In the genomic region with DNA sequence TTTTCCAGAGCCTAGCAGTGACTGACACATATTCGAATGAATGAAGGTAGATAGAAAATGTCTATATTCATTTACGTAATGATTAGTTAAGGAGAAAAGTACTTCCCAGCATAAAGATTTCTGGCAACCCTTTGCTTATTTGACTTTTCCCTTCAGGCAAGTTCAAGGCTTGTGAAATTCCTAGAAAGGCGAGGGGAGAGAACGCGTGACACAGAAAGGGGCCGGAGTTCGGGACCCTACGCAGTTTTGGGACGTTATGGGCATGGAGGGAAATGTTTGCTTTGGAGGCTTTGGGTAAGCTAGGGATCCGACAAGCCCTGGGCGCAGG, we compare ENCODE assay signal across 8 cellular contexts. TPM values are rescaled to one million over a fixed set of nuclear protein-coding genes. Genes with fewer than 3 reads are reported as not detected.
DNase-seq lines count a peak whose midpoint lies in the region; ATAC-seq and TF ChIP-seq lines count a peak whose summit lies in the region.

No MANE protein-coding gene starts in this region.

- ATAC-seq in psoas muscle (no peak), left lobe of liver (no peak), HG02759 (IDR thresholded peaks at IDR 0.05; ENCODE audit: unreplicated experiment) (no peak)

- H3K9me3 ChIP-seq in ES-I3 (ENCODE audit: control insufficient read depth, insufficient read depth, low read length) (no peaks in the 10 kb centered on the region), SU-DHL-6 (ENCODE audit: insufficient read depth, low read length) (no peaks in the 10 kb centered on the region), fibroblast of lung (ENCODE audit: control insufficient read depth, insufficient read depth, low read depth, low read length) (no peaks in the 10 kb centered on the region), psoas muscle (no peaks in the 10 kb centered on the region)

- H3K79me2 ChIP-seq in SU-DHL-6 (ENCODE audit: insufficient read depth, low read length): peaks cover 39% of the 10 kb centered on the region
- H3K79me2 ChIP-seq in fibroblast of lung (ENCODE audit: control insufficient read depth, insufficient read depth, low read length): peaks cover 38% of the 10 kb centered on the region

- no peak overlapping the region for H3K27ac ChIP-seq in SU-DHL-6 (ENCODE audit: low read depth, low read length)
- no peak overlapping the region for H3K27ac ChIP-seq in fibroblast of lung (ENCODE audit: insufficient read depth, low read length)
- peak overlapping the region; percentile 97 for H3K27ac ChIP-seq in psoas muscle

- H4K20me1 ChIP-seq in SU-DHL-6 (ENCODE audit: low read depth, low read length) (0 out of 2 replicates have a peak, but pooled peaks cover 4% of the 10 kb centered on the region), fibroblast of lung (ENCODE audit: control insufficient read depth, extremely low read depth, insufficient read depth, low read length) (no peaks in the 10 kb centered on the region)

- DNase-seq in fibroblast of lung (ENCODE audit: low read depth in 2 of 2) (peak; percentile 25 to 54), psoas muscle (no peak), lower leg skin (ENCODE audit: low spot score in 2 of 2) (no peak), left lobe of liver (ENCODE audit: low spot score) (no peak), HCEC 1CT (no peak)

- H3K27me3 ChIP-seq in SU-DHL-6 (ENCODE audit: low read length) (no peaks in the 10 kb centered on the region), fibroblast of lung (ENCODE audit: control insufficient read depth, insufficient read depth, low read length) (peaks cover 2% of the 10 kb centered on the region), psoas muscle (ENCODE audit: insufficient read depth in 3 of 3, low read length in 2 of 3) (no peaks in the 10 kb centered on the region)

- TF ChIP-seq CTCF in SU-DHL-6 (IDR thresholded peaks at IDR 0.05; ENCODE audit: insufficient read depth, low read length, poor library complexity, severe bottlenecking): no peak
- no peak for TF ChIP-seq CTCF in fibroblast of lung (conservative IDR thresholded peaks at IDR 0.05 in 1 of 2, IDR thresholded peaks at IDR 0.05 in 1 of 2; ENCODE audit: low read depth in 1 of 2, low read length in 2 of 2)
- no peak for TF ChIP-seq CTCF in psoas muscle (IDR thresholded peaks at IDR 0.05)
- no peak for TF ChIP-seq CTCF in lower leg skin (IDR thresholded peaks at IDR 0.05)

- H3K4me2 ChIP-seq in SU-DHL-6 (ENCODE audit: low read depth, low read length, poor library complexity, severe bottlenecking): peak overlapping the region; percentile 57
- peak overlapping the region; percentile 79 for H3K4me2 ChIP-seq in fibroblast of lung (ENCODE audit: extremely low read depth, insufficient read depth, low read length)

- peak overlapping the region; percentile 73 for H3K4me3 ChIP-seq in SU-DHL-6 (ENCODE audit: insufficient read depth, low read length, poor library complexity, severe bottlenecking)
- peak overlapping the region; percentile 21 to 79 (median 42) for H3K4me3 ChIP-seq in fibroblast of lung (replicated peaks in 1 of 4; ENCODE audit: control extremely low read depth in 1 of 4, insufficient read depth in 1 of 4, low read depth in 3 of 4, low read length in 4 of 4)
- H3K4me3 ChIP-seq in psoas muscle: peak overlapping the region; percentile 93
- H3K4me3 ChIP-seq in lower leg skin (ENCODE audit: low read depth, poor library complexity, severe bottlenecking): no peak overlapping the region

- intact Hi-C loops in psoas muscle (cut with DNase I): no loop called here
- intact Hi-C loops in lower leg skin (cut with DNase I; ENCODE audit: low total_unique reads): no loop called here

- peak overlapping the region; percentile 73 for H2AFZ ChIP-seq in SU-DHL-6 (ENCODE audit: low read depth, low read length, severe bottlenecking)
- H2AFZ ChIP-seq in fibroblast of lung (ENCODE audit: low read length): peak overlapping the region; percentile 56

- peaks cover 12% of the 10 kb centered on the region for H3F3A ChIP-seq in SU-DHL-6 (ENCODE audit: insufficient read depth)

- H3K4me1 ChIP-seq in ES-I3 (ENCODE audit: insufficient read depth, low read length) (peaks cover 4% of the 10 kb centered on the region; the same call in 1 of the 2 replicates), fibroblast of lung (ENCODE audit: control insufficient read depth, extremely low read depth, insufficient read depth, low read length) (no peaks in the 10 kb centered on the region), psoas muscle (peaks cover 9% of the 10 kb centered on the region)

- 3 to 8% (median 4%) methylated on average over 11 of the region's 11 CpGs for WGBS in psoas muscle, 3 donors
- WGBS in lower leg skin, 2 donors: 2 to 3% methylated on average over 11 of the region's 11 CpGs

- no peaks in the 10 kb centered on the region for H3K9me2 ChIP-seq in SU-DHL-6 (replicated peaks; ENCODE audit: insufficient read depth, low read length)

- H3K36me3 ChIP-seq in ES-I3 (ENCODE audit: insufficient read depth, low read length): no peaks in the 10 kb centered on the region
- no peaks in the 10 kb centered on the region for H3K36me3 ChIP-seq in SU-DHL-6 (ENCODE audit: low read length)
- no peaks in the 10 kb centered on the region for H3K36me3 ChIP-seq in fibroblast of lung (ENCODE audit: control insufficient read depth, insufficient read depth, low read length)
- no peaks in the 10 kb centered on the region for H3K36me3 ChIP-seq in psoas muscle (ENCODE audit: insufficient read depth in 1 of 2, low read depth in 1 of 2)

- H3K9ac ChIP-seq in ES-I3 (ENCODE audit: low read depth, low read length) (peak overlapping the region; percentile 80), SU-DHL-6 (ENCODE audit: low read length) (peak overlapping the region; percentile 84; the same call in 1 of the 2 replicates), fibroblast of lung (ENCODE audit: insufficient read depth, low read length) (no peak overlapping the region)

- TF ChIP-seq POLR2A in lower leg skin (IDR thresholded peaks at IDR 0.05): no peak

RNA-seq across cellular contexts. Expression of gene USP25, which starts 0.5 kb away (rescaled TPM):
- total RNA-seq in fibroblast of lung: 47.5 and 65.7 TPM in 2 replicates
- 31.3 and 40.6 TPM in 2 replicates for polyA plus RNA-seq in fibroblast of lung
- polyA plus RNA-seq in fibroblast of lung (2012): 21.7 and 25.8 TPM in 2 replicates
- 5.2 and 20.1 TPM in 2 replicates for polyA minus RNA-seq in fibroblast of lung (ENCODE audit: low replicate concordance)
- total RNA-seq in psoas muscle: 100 to 1,000 TPM; 104 to 149 (median 116) TPM
- polyA plus RNA-seq in psoas muscle: 10 to 100 TPM; 20.0 to 59.3 (median 53.8) TPM
- total RNA-seq in lower leg skin: 10 to 100 TPM; 20.4 to 37.4 (median 32.3) TPM
- 17.2 TPM for total RNA-seq in left lobe of liver

Comparison
In these comparisons a context has a peak if more than half of its experiments do, and no peak if none do; other contexts are left out.
1. DNase-seq: peak in fibroblast of lung (2 of 2); none in psoas muscle (0 of 2), lower leg skin (0 of 2), left lobe of liver (single experiment) and HCEC 1CT (single experiment).